ENCODE assay signal across 10 cellular contexts in genomic region chr6:81996414-81996813, GRCh38.
DNase-seq lines count a peak whose midpoint lies in the region; ATAC-seq and TF ChIP-seq lines count a peak whose summit lies in the region.
"Had no signal": no experiment of that assay in that cellular context is flagged by ENCODE, and none has a peak within 500 bp of the region (broad histone marks: within the 10 kb centered on the region; RNA-seq: fewer than 3 reads in every experiment).

No MANE protein-coding gene starts in this region.

- H4K20me1 ChIP-seq in GM23248 (ENCODE audit: insufficient read depth) (no peaks in the 10 kb centered on the region), PC-3 (ENCODE audit: low read length) (no peaks in the 10 kb centered on the region)

- peaks cover 43% of the 10 kb centered on the region for H3K4me1 ChIP-seq in GM23248 (ENCODE audit: insufficient read depth)
- peaks cover 41% of the 10 kb centered on the region for H3K4me1 ChIP-seq in PC-3 (ENCODE audit: insufficient read depth, low read length)
- H3K4me1 ChIP-seq in esophagus squamous epithelium, result peaks cover 0 to 22% (median 16%) of the 10 kb centered on the region in 3 donors

- in situ Hi-C loops in GM23248 (cut with MboI), result no loop called here

- H3K27ac ChIP-seq in GM23248 (peak overlapping the region; percentile 99), PC-3 (ENCODE audit: low read length) (peak overlapping the region; percentile 99), esophagus squamous epithelium (no peak overlapping the region)

- CTCF ChIA-PET in PC-3 (lab: Charles Lee), result no interaction called here

- no peak for TF ChIP-seq CTCF in PC-3 (conservative IDR thresholded peaks at IDR 0.05; ENCODE audit: low read depth, low read length)
- TF ChIP-seq CTCF in foreskin fibroblast (IDR thresholded peaks at IDR 0.05; ENCODE audit: low read depth, low read length), result no peak
- TF ChIP-seq CTCF in esophagus squamous epithelium (IDR thresholded peaks at IDR 0.05), result no peak

- no peaks in the 10 kb centered on the region for H3K36me3 ChIP-seq in GM23248 (ENCODE audit: low read depth)
- H3K36me3 ChIP-seq in PC-3 (ENCODE audit: low read depth, low read length), result no peaks in the 10 kb centered on the region
- no peaks in the 10 kb centered on the region for H3K36me3 ChIP-seq in esophagus squamous epithelium

- H2AFZ ChIP-seq in GM23248, result 0 out of 2 replicates have a peak overlapping the region, but pooled peaks have one; percentile 59
- H2AFZ ChIP-seq in PC-3 (ENCODE audit: low read length), result no peak overlapping the region

- H3K9me2 ChIP-seq in GM23248 (ENCODE audit: insufficient read depth), result no peaks in the 10 kb centered on the region
- H3K9me2 ChIP-seq in PC-3 (replicated peaks; ENCODE audit: low read length), result no peaks in the 10 kb centered on the region

- no peaks in the 10 kb centered on the region for H3K9me3 ChIP-seq in GM23248 (ENCODE audit: low read depth)
- H3K9me3 ChIP-seq in PC-3 (ENCODE audit: low read length), result no peaks in the 10 kb centered on the region
- no peaks in the 10 kb centered on the region for H3K9me3 ChIP-seq in esophagus squamous epithelium

- peak overlapping the region; percentile 56 for H3K4me3 ChIP-seq in GM23248
- peak overlapping the region; percentile 49; the same call in 1 of the 2 replicates for H3K4me3 ChIP-seq in PC-3 (ENCODE audit: low read length)
- no peak overlapping the region for H3K4me3 ChIP-seq in foreskin fibroblast (ENCODE audit: low read depth in 1 of 2, low read length in 2 of 2)
- no peak overlapping the region for H3K4me3 ChIP-seq in esophagus squamous epithelium

- H3K4me2 ChIP-seq in GM23248 (ENCODE audit: unreplicated experiment) (peak overlapping the region; percentile 36), PC-3 (ENCODE audit: low read length) (peak overlapping the region; percentile 78)

- peaks cover 41% of the 10 kb centered on the region for H3F3A ChIP-seq in GM23248 (ENCODE audit: insufficient read depth)
- peaks cover 14% of the 10 kb centered on the region for H3F3A ChIP-seq in PC-3 (ENCODE audit: low read length, unreplicated experiment)

- DNase-seq in ELR (ENCODE audit: low read depth) (peak; percentile 93), GM23248 (peak; percentile 89), PC-3 (peak; percentile 74), foreskin fibroblast (peak; percentile 82 to 86), superior temporal gyrus (ENCODE audit: extremely low spot score) (no peak), esophagus squamous epithelium (lab: John Stamatoyannopoulos, UW) (no peak), hypothalamus (lab: John Stamatoyannopoulos, UW) (no peak)
- DNase-seq: activated effector memory CD4-positive, alpha-beta T cell treated with anti-CD3 and anti-CD28 coated beads, Interleukin-2, amount 50 U/mL, for 16 hours; naive B cell had no signal

- H3K9ac ChIP-seq in GM23248 (peak overlapping the region; percentile 89), PC-3 (ENCODE audit: low read length) (peak overlapping the region; percentile 78)

- H3K27me3 ChIP-seq in GM23248 (replicated peaks; ENCODE audit: insufficient read depth) (no peaks in the 10 kb centered on the region), PC-3 (ENCODE audit: low read length) (no peaks in the 10 kb centered on the region), esophagus squamous epithelium (no peaks in the 10 kb centered on the region)

- intact Hi-C loops in PC-3 (cut with micrococcal nuclease) (loop anchor here (2.0 to 5.0 kb wide), 2 partner anchors 58 to 244 kb away; partner anchors contain the start of gene TENT5A), esophagus squamous epithelium (cut with DNase I) (no loop called here)

- no TSS peak for BruUV-seq in PC-3 (replicated peaks; lab: Mats Ljungman, UMichigan)

- WGBS in GM23248 (ENCODE audit: low coverage in 1 of 2, low lambda C conversion rate in 2 of 2, missing lambda C conversion rate in 2 of 2), 2 experiments, result 39 to 54% methylated on average over 4 of the region's 4 CpGs
- 77% methylated on average over 4 of the region's 4 CpGs for WGBS in esophagus squamous epithelium, 2 donors

- H3K79me2 ChIP-seq in GM23248 (ENCODE audit: insufficient read depth), result no peaks in the 10 kb centered on the region
- H3K79me2 ChIP-seq in PC-3 (ENCODE audit: low read length), result no peaks in the 10 kb centered on the region

- TF ChIP-seq POLR2A in esophagus squamous epithelium (IDR thresholded peaks at IDR 0.05), result no peak

- ATAC-seq in PC-3, result peak; percentile 55
- no peak for ATAC-seq in HG02970 (IDR thresholded peaks at IDR 0.05; ENCODE audit: low FRiP score, unreplicated experiment)

- POLR2A ChIA-PET in PC-3 (lab: Charles Lee; ENCODE audit: unreplicated experiment), result interaction anchor here (0.5 kb wide), 1 partner anchor 10 kb away, joined by 3 read pairs; no protein-coding TSS in a partner anchor

Comparison
In these comparisons a context has a peak if more than half of its experiments do, and no peak if none do; other contexts are left out.
1. DNase-seq: peak in ELR (single experiment), GM23248 (single experiment), PC-3 (single experiment) and foreskin fibroblast (2 of 2); none in superior temporal gyrus (single experiment), esophagus squamous epithelium (single experiment) and hypothalamus (0 of 51).
2. H3K27ac ChIP-seq: peak in GM23248 (single experiment) and PC-3 (single experiment); none in esophagus squamous epithelium (0 of 4).
3. H3K4me3 ChIP-seq: peak in GM23248 (single experiment) and PC-3 (single experiment); none in foreskin fibroblast (0 of 2) and esophagus squamous epithelium (0 of 4).